Comparison of ENCODE assay signal across 28 cellular contexts in the genomic region with DNA sequence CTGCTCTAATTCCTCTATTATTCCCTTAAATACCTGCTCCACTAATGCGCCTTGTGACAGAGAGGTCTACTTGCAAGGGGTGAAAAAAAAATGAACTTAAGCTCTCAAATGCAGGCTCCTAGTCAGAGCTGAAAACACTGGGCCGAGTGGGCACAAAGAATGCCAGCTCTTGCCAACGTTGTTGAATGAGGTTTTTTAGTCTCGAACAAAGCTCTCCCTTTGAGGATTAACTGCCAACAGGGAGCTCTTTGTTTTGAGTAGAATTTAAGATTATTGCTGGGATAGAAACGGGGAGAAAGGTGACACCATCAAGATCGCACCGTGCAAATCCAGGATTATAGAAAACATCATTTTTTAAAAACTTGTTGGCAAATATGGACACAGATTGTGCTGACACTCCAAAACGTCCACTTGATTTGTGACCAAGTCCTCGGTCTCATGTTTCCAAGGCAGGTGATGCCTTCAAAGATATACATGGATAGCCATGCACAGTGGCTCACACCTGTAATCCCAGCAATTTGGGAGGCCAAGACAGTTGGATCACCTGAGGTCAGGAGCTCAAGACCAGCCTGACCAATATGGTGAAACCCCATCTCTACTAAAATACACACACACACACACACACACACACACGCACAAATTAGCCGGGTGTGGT.
A peak's percentile ranks its signal among the peaks of the same experiment; 100 is the strongest.
DNase-seq lines count a peak whose midpoint lies in the region; TF ChIP-seq lines count a peak whose summit lies in the region.
"Had no signal": no experiment of that assay in that cellular context is flagged by ENCODE, and none has a peak within 500 bp of the region (broad histone marks: within the 10 kb centered on the region; RNA-seq: fewer than 3 reads in every experiment).

No MANE protein-coding gene starts in this region.

- no peak overlapping the region for H2AFZ ChIP-seq in Karpas-422 (ENCODE audit: low read length)
- H2AFZ ChIP-seq: PC-9 had no signal

- no peak overlapping the region for H3K4me3 ChIP-seq in retinal pigment epithelial cell (ENCODE audit: low read length)
- no peak overlapping the region for H3K4me3 ChIP-seq in Karpas-422 (ENCODE audit: low read length)
- H3K4me3 ChIP-seq: coronary artery, left ventricle myocardium inferior, PC-9, testis had no signal

- no peaks in the 10 kb centered on the region for H3K36me3 ChIP-seq in Karpas-422 (ENCODE audit: insufficient read depth, low read length)
- H3K36me3 ChIP-seq: brain microvascular endothelial cell, left ventricle myocardium inferior had no signal

- H3K4me3 Mint-ChIP-seq in brain = peak overlapping the region in 2 of 5 experiments; percentile 16 to 22
- H3K4me3 Mint-ChIP-seq in glutamatergic neuron (ENCODE audit: unreplicated experiment) = no peak overlapping the region
- H3K4me3 Mint-ChIP-seq: activated naive CD8-positive, alpha-beta T cell treated with anti-CD3 and anti-CD28 coated beads, Interleukin-2, amount 10 ng/mL, durations not matched to agents 7 days and 5 days; CD8-positive, alpha-beta memory T cell; mesothelial cell of epicardium; natural killer cell; stimulated activated memory B cell treated with anti-CD40 and anti-IgM and Interleukin-4, amounts not matched to agents 10 μg/mL and 1 μg/mL and 100 μg/mL, for 72 hours; T-helper 2 cell treated with Interferon-gamma antibody and Interleukin-4, amounts not matched to agents 5 μg/mL and 100 μg/mL, for 36 hours had no signal

- H3K9me3 ChIP-seq in Karpas-422 (ENCODE audit: low read length) = no peaks in the 10 kb centered on the region
- H3K9me3 ChIP-seq: left ventricle myocardium inferior, testis had no signal

- no peaks in the 10 kb centered on the region for H3K79me2 ChIP-seq in Karpas-422 (ENCODE audit: low read length)

- no peak overlapping the region for H3K27ac ChIP-seq in Karpas-422 (ENCODE audit: low read length)
- H3K27ac ChIP-seq: brain microvascular endothelial cell, coronary artery, left ventricle myocardium inferior, PC-9, testis had no signal

- H4K20me1 ChIP-seq in Karpas-422 (ENCODE audit: insufficient read depth, low read depth, low read length) = no peaks in the 10 kb centered on the region

- H3K36me3 Mint-ChIP-seq in brain (no peaks in the 10 kb centered on the region), glutamatergic neuron (ENCODE audit: unreplicated experiment) (no peaks in the 10 kb centered on the region)
- H3K36me3 Mint-ChIP-seq: activated naive CD8-positive, alpha-beta T cell treated with anti-CD3 and anti-CD28 coated beads, Interleukin-2, amount 10 ng/mL, durations not matched to agents 7 days and 5 days; CD8-positive, alpha-beta memory T cell; mesothelial cell of epicardium; natural killer cell; stimulated activated memory B cell treated with anti-CD40 and anti-IgM and Interleukin-4, amounts not matched to agents 10 μg/mL and 1 μg/mL and 100 μg/mL, for 72 hours had no signal

- H3K9ac ChIP-seq in Karpas-422 (ENCODE audit: low read length) = no peak overlapping the region

- H3K4me1 Mint-ChIP-seq in brain (peaks cover 18% of the 10 kb centered on the region), glutamatergic neuron (ENCODE audit: low read depth, unreplicated experiment) (no peaks in the 10 kb centered on the region)
- H3K4me1 Mint-ChIP-seq: activated naive CD8-positive, alpha-beta T cell treated with anti-CD3 and anti-CD28 coated beads, Interleukin-2, amount 10 ng/mL, durations not matched to agents 7 days and 5 days; CD8-positive, alpha-beta memory T cell; mesothelial cell of epicardium; natural killer cell; stimulated activated memory B cell treated with anti-CD40 and anti-IgM and Interleukin-4, amounts not matched to agents 10 μg/mL and 1 μg/mL and 100 μg/mL, for 72 hours had no signal

- no peaks in the 10 kb centered on the region for H3K9me2 ChIP-seq in Karpas-422 (replicated peaks; ENCODE audit: insufficient read depth, low read length)

- no peak overlapping the region for H3K4me2 ChIP-seq in Karpas-422 (ENCODE audit: low read depth, low read length, poor library complexity, severe bottlenecking)
- H3K4me2 ChIP-seq: PC-9 had no signal

- peaks cover 12% of the 10 kb centered on the region for H3K4me1 ChIP-seq in Karpas-422 (ENCODE audit: low read length)
- H3K4me1 ChIP-seq: left ventricle myocardium inferior, testis had no signal

- H3K27me3 ChIP-seq in Karpas-422 (ENCODE audit: low read length) = no peaks in the 10 kb centered on the region; the same call in 1 of the 2 replicates
- H3K27me3 ChIP-seq: brain microvascular endothelial cell, testis had no signal

- H3K27ac Mint-ChIP-seq in brain (peak overlapping the region in 4 of 5 experiments; percentile 84 to 95 (median 90)), glutamatergic neuron (ENCODE audit: unreplicated experiment) (no peak overlapping the region)
- H3K27ac Mint-ChIP-seq: activated naive CD8-positive, alpha-beta T cell treated with anti-CD3 and anti-CD28 coated beads, Interleukin-2, amount 10 ng/mL, durations not matched to agents 7 days and 5 days; CD8-positive, alpha-beta memory T cell; mesothelial cell of epicardium; natural killer cell; stimulated activated memory B cell treated with anti-CD40 and anti-IgM and Interleukin-4, amounts not matched to agents 10 μg/mL and 1 μg/mL and 100 μg/mL, for 72 hours; T-helper 2 cell treated with Interferon-gamma antibody and Interleukin-4, amounts not matched to agents 5 μg/mL and 100 μg/mL, for 36 hours had no signal

- H3K27me3 Mint-ChIP-seq in brain (no peaks in the 10 kb centered on the region), glutamatergic neuron (ENCODE audit: unreplicated experiment) (peaks cover 9% of the 10 kb centered on the region)

- no peak for TF ChIP-seq CTCF in brain (conservative IDR thresholded peaks at IDR 0.05)
- TF ChIP-seq CTCF in retinal pigment epithelial cell (conservative IDR thresholded peaks at IDR 0.05; ENCODE audit: low read depth, low read length) = no peak
- no peak for TF ChIP-seq CTCF in glutamatergic neuron (IDR thresholded peaks at IDR 0.05; ENCODE audit: partially characterized antibody, unreplicated experiment)

- H3K9me3 Mint-ChIP-seq in brain (peaks cover 0 to 20% (median 4%) of the 10 kb centered on the region in 5 experiments), glutamatergic neuron (ENCODE audit: unreplicated experiment) (peaks cover 10% of the 10 kb centered on the region)
- H3K9me3 Mint-ChIP-seq: activated naive CD8-positive, alpha-beta T cell treated with anti-CD3 and anti-CD28 coated beads, Interleukin-2, amount 10 ng/mL, durations not matched to agents 7 days and 5 days; mesothelial cell of epicardium; natural killer cell; T-helper 2 cell treated with Interferon-gamma antibody and Interleukin-4, amounts not matched to agents 5 μg/mL and 100 μg/mL, for 36 hours had no signal

- DNase-seq in Ammon's horn (ENCODE audit: low spot score) = peak; percentile 94
- DNase-seq in inferior parietal cortex (ENCODE audit: extremely low spot score) = peak; percentile 92
- DNase-seq in retinal pigment epithelial cell (ENCODE audit: low read depth) = peak; percentile 23
- no peak for DNase-seq in Karpas-422
- DNase-seq in central memory CD4-positive, alpha-beta T cell = no peak
- no peak for DNase-seq in EL
- no peak for DNase-seq in glutamatergic neuron
- DNase-seq: activated effector memory CD4-positive, alpha-beta T cell treated with anti-CD3 and anti-CD28 coated beads, Interleukin-2, amount 50 U/mL, for 16 hours; activated naive CD8-positive, alpha-beta T cell treated with anti-CD3 and anti-CD28 coated beads, Interleukin-2, amount 10 ng/mL, durations not matched to agents 7 days and 5 days; AML-193; brain microvascular endothelial cell; CD8-positive, alpha-beta memory T cell; foreskin fibroblast; left ventricle myocardium inferior; natural killer cell; NCI-H1105; NCI-H1930; NCI-H526; PC-9; right cardiac atrium; Right ventricle myocardium superior; stimulated activated CD4-positive, alpha-beta T cell treated with anti-CD3 and anti-CD28 coated beads, Interleukin-4, amount 100 ng/mL, for 4 hours; testis had no signal

Comparison
In these comparisons a context has a peak if more than half of its experiments do, and no peak if none do; other contexts are left out.
1. DNase-seq: peak in Ammon's horn (single experiment), inferior parietal cortex (single experiment) and retinal pigment epithelial cell (single experiment); none in Karpas-422 (single experiment), central memory CD4-positive, alpha-beta T cell (single experiment), EL (single experiment) and glutamatergic neuron (single experiment).